ENCODE assay signal across 8 cellular contexts in the genomic region with DNA sequence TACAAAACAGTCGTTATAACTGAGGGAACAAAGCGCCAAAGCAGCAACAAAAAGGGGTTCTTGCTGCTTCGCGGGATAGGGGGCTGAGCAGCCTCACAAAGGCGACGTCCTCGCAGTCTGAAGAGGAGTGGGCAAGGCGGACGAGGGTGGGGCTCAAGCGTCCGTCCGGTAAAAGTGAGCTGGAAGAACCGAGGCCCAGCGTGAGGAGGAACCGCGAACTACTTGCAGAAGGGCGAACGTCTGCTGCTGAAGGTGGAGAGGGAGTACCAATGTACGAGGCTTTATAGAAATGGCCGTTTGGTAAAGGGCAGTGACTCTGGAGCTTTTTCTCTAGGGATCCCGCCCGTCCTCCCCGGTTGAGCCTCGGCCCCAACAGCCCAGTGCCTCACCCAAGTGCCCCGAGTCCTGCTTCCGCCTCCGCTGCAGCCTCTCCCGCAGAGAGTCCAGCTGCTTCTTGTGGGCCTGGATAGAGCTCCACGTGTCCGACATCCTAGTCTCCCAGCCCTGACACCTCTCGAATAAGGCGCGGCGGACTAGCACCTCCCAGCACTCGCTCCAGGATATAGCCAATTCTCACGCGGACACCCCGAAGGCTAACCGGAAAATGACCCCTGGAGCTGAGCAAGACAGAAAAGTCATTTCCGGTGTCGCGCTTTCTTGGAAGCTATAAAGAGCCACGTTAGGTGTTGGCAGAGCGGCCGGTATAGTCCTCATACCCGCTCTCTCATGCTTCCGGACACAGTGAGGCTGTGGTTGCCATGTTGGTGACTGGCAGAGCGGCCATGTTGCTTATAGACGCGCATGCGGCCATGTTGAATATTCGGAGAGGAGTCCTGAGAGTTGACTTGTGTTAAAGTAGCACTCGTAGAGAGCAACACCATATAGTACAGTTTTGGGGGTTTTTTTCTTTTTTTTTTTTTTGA. TPM values are rescaled to one million over a fixed set of nuclear protein-coding genes. Genes with fewer than 3 reads are reported as not detected.
A peak's percentile ranks its signal among the peaks of the same experiment; 100 is the strongest.
DNase-seq lines count a peak whose midpoint lies in the region; TF ChIP-seq lines count a peak whose summit lies in the region.

METTL3 (minus strand) TSS at position 606 of the 923 bp plus-strand sequence; CDS start at position 489, 117 bp downstream.

- in situ Hi-C loops in SK-MEL-5 (cut with HindIII; ENCODE audit: low pct_unique_long_range_greater_than_20kb, low sequenced_read_pairs): no loop called here

- no peaks in the 10 kb centered on the region for H3K27me3 ChIP-seq in neuron (ENCODE audit: insufficient read depth, low read length)
- H3K27me3 ChIP-seq in subcutaneous abdominal adipose tissue (ENCODE audit: control insufficient read depth in 5 of 5, insufficient read depth in 4 of 5, low read length in 5 of 5): no peaks in the 10 kb centered on the region

- H3K9ac ChIP-seq in subcutaneous abdominal adipose tissue (ENCODE audit: low read length in 5 of 5): peak within 1 kb of the TSS; percentile 80 to 99 (median 96)

- POLR2A ChIA-PET in HEK293T (lab: Yijun Ruan, JAX): interaction anchor here (0.5 to 10.7 kb wide), 25 partner anchors 9 to 1727 kb away, joined by 3 to 257 read pairs (median 5); partner anchors contain the start of genes CHD8, RAB2B, RNF212B and SALL2

- H3K4me1 ChIP-seq in neuron (ENCODE audit: insufficient read depth, low read length): peaks cover 19% of the 10 kb centered on the region
- peaks cover 2 to 25% (median 24%) of the 10 kb centered on the region in 5 donors for H3K4me1 ChIP-seq in subcutaneous abdominal adipose tissue (ENCODE audit: control insufficient read depth in 5 of 5, insufficient read depth in 5 of 5, low read length in 5 of 5)

- H3K4me3 ChIP-seq in neuron (ENCODE audit: low read length): peak within 1 kb of the TSS; percentile 79
- peak within 1 kb of the TSS; percentile 93 to 99 (median 98) for H3K4me3 ChIP-seq in subcutaneous abdominal adipose tissue (ENCODE audit: low read depth in 1 of 5, low read length in 5 of 5)

- H3K36me3 ChIP-seq in neuron (ENCODE audit: insufficient read depth, low read length) (peaks cover 22% of the 10 kb centered on the region), subcutaneous abdominal adipose tissue (ENCODE audit: control insufficient read depth in 5 of 5, insufficient read depth in 5 of 5, low read length in 5 of 5) (peaks cover 0 to 9% (median 3%) of the 10 kb centered on the region in 5 donors)

- DNase-seq in GF-D8 (lab: John Stamatoyannopoulos, UW): peak; percentile 95
- DNase-seq in HEK293T (ENCODE audit: extremely low spot score): peak; percentile 91
- peak; percentile 99 for DNase-seq in MV-4-11 (lab: John Stamatoyannopoulos, UW)
- DNase-seq in SK-MEL-5 (ENCODE audit: low read depth, low spot score): peak; percentile 99
- peak; percentile 95 for DNase-seq in activated naive CD4-positive, alpha-beta T cell treated with Interleukin-2 at 50 U/mL for 16 hours
- peak; percentile 99 for DNase-seq in foreskin melanocyte

- H2AFZ ChIP-seq in neuron (ENCODE audit: low read depth, low read length): peak within 1 kb of the TSS; percentile 66

- H3K27ac ChIP-seq in subcutaneous abdominal adipose tissue (ENCODE audit: low read depth, low read length): peak within 1 kb of the TSS; percentile 89

- H3K9me3 ChIP-seq in neuron (ENCODE audit: low read length) (no peaks in the 10 kb centered on the region), subcutaneous abdominal adipose tissue (ENCODE audit: control insufficient read depth in 5 of 5, low read length in 5 of 5) (no peaks in the 10 kb centered on the region)

- CTCF ChIA-PET in HEK293T (lab: Yijun Ruan, JAX): interaction anchor here (0.6 to 1.7 kb wide), 5 partner anchors 10 to 47 kb away, joined by 3 to 12 read pairs (median 3); partner anchors contain the start of gene SALL2

TF ChIP-seq in HEK293T, 16 proteins besides CTCF, POLR2A, EP300 and RAD21:
- TF ChIP-seq CTBP1 (IDR thresholded peaks at IDR 0.05; ENCODE audit: borderline replicate concordance) (no peak), FOXK2 (IDR thresholded peaks at IDR 0.05) (peak; percentile 78), FOXA1 (IDR thresholded peaks at IDR 0.05) (no peak), SUZ12 (IDR thresholded peaks at IDR 0.05) (no peak), NFRKB (IDR thresholded peaks at IDR 0.05) (peak; percentile 93), FOXM1 (IDR thresholded peaks at IDR 0.05; ENCODE audit: borderline replicate concordance) (no peak), L3MBTL2 (conservative IDR thresholded peaks at IDR 0.05) (peak; percentile 85), BHLHE40 (IDR thresholded peaks at IDR 0.05; ENCODE audit: borderline replicate concordance) (no peak), ELF4 (IDR thresholded peaks at IDR 0.05) (peak; percentile 81)
- TF ChIP-seq, protein P1, sequence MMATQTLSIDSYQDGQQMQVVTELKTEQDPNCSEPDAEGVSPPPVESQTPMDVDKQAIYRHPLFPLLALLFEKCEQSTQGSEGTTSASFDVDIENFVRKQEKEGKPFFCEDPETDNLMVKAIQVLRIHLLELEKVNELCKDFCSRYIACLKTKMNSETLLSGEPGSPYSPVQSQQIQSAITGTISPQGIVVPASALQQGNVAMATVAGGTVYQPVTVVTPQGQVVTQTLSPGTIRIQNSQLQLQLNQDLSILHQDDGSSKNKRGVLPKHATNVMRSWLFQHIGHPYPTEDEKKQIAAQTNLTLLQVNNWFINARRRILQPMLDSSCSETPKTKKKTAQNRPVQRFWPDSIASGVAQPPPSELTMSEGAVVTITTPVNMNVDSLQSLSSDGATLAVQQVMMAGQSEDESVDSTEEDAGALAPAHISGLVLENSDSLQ (IDR thresholded peaks at IDR 0.05): peak; percentile 20; the same call in 1 of the 2 replicates

RNA-seq across cellular contexts. Expression of gene METTL3, which starts in this region (rescaled TPM):
- total RNA-seq in SK-MEL-5 (2014; rRNA removed; shearing (Covaris generic)): 44.5 and 46.8 TPM in 2 replicates
- 31.4 and 32.7 TPM in 2 replicates for polyA plus RNA-seq in SK-MEL-5 (2015; cell fraction: cytosol; rRNA removed)
- 325 and 429 TPM in 2 replicates for polyA plus RNA-seq in SK-MEL-5 (2015; cell fraction: nucleus; rRNA removed)

Comparison
In these comparisons a context has a peak if more than half of its experiments do, and no peak if none do; other contexts are left out.
1. Peak in every context shown above with its lines: DNase-seq, H3K4me3 ChIP-seq and H3K27ac ChIP-seq.